In genomic region chr6:142902636-142903053, GRCh38 we compare ENCODE assay signal across 8 cellular contexts. TPM values are rescaled to one million over a fixed set of nuclear protein-coding genes. Genes with fewer than 3 reads are reported as not detected.
DNase-seq lines count a peak whose midpoint lies in the region; ATAC-seq and TF ChIP-seq lines count a peak whose summit lies in the region.

No MANE protein-coding gene starts in this region.

- TF ChIP-seq CTCF in CD4-positive, alpha-beta T cell (IDR thresholded peaks at IDR 0.05) = no peak
- TF ChIP-seq CTCF in body of pancreas (IDR thresholded peaks at IDR 0.05) (no peak), liver (IDR thresholded peaks at IDR 0.05; ENCODE audit: low read depth, low read length, missing input control) (no peak), esophagus muscularis mucosa (IDR thresholded peaks at IDR 0.05) (no peak)

- no peak overlapping the region for H3K27ac Mint-ChIP-seq in CD4-positive, alpha-beta T cell
- H3K27ac Mint-ChIP-seq in stimulated activated memory B cell treated with anti-CD40 and anti-IgM and Interleukin-4, amounts not matched to agents 10 μg/mL and 1 μg/mL and 100 μg/mL, for 72 hours = peak overlapping the region; percentile 85

- H3K9me3 ChIP-seq in CD4-positive, alpha-beta T cell (ENCODE audit: control insufficient read depth, low read length) = no peaks in the 10 kb centered on the region
- no peaks in the 10 kb centered on the region for H3K9me3 ChIP-seq in body of pancreas
- H3K9me3 ChIP-seq in liver (ENCODE audit: control insufficient read depth in 4 of 4, low read length in 3 of 4) = no peaks in the 10 kb centered on the region
- H3K9me3 ChIP-seq in esophagus muscularis mucosa = no peaks in the 10 kb centered on the region

- POLR2A ChIA-PET in CD4-positive, alpha-beta T cell (lab: Charles Lee) = interaction anchor here (0.7 to 9.8 kb wide), 20 partner anchors 8 to 83 kb away, joined by 3 to 201 read pairs (median 4); partner anchors contain the start of gene HIVEP2

- WGBS in body of pancreas, 2 donors = 33 to 41% methylated on average over 4 of the region's 4 CpGs
- WGBS in liver = 58% methylated on average over 4 of the region's 4 CpGs
- 36% methylated on average over 4 of the region's 4 CpGs for WGBS in esophagus muscularis mucosa

- DNase-seq in CD4-positive, alpha-beta T cell = peak; percentile 55 to 79 (median 68)
- peak; percentile 88 for DNase-seq in HS-5 (ENCODE audit: low read depth)
- peak; percentile 63 for DNase-seq in T1000 (lab: John Stamatoyannopoulos, UW)
- DNase-seq in body of pancreas = peak; percentile 25 to 61 (median 36)
- DNase-seq in esophagus muscularis mucosa (ENCODE audit: extremely low spot score) = no peak

- peak overlapping the region in 1 of 2 donors; percentile 48 for H3K9ac ChIP-seq in liver (ENCODE audit: low read depth in 1 of 2, low read length in 2 of 2)

- peaks cover 26% of the 10 kb centered on the region for H3K4me1 Mint-ChIP-seq in CD4-positive, alpha-beta T cell (ENCODE audit: low read depth)
- H3K4me1 Mint-ChIP-seq in stimulated activated memory B cell treated with anti-CD40 and anti-IgM and Interleukin-4, amounts not matched to agents 10 μg/mL and 1 μg/mL and 100 μg/mL, for 72 hours = peaks cover 35% of the 10 kb centered on the region

- TF ChIP-seq RAD21 in liver (IDR thresholded peaks at IDR 0.05) = peak in 1 of 2 donors; percentile 18

- H3K27me3 Mint-ChIP-seq in CD4-positive, alpha-beta T cell = no peaks in the 10 kb centered on the region
- no peaks in the 10 kb centered on the region for H3K27me3 Mint-ChIP-seq in stimulated activated memory B cell treated with anti-CD40 and anti-IgM and Interleukin-4, amounts not matched to agents 10 μg/mL and 1 μg/mL and 100 μg/mL, for 72 hours

- H3K4me1 ChIP-seq in body of pancreas = peaks cover 18% of the 10 kb centered on the region
- peaks cover 0 to 2% (median 0%) of the 10 kb centered on the region in 4 donors for H3K4me1 ChIP-seq in liver (ENCODE audit: control insufficient read depth in 4 of 4, insufficient read depth in 4 of 4, low read length in 3 of 4)
- H3K4me1 ChIP-seq in esophagus muscularis mucosa = peaks cover 18 to 42% (median 34%) of the 10 kb centered on the region in 4 donors

- peak overlapping the region; percentile 86 for H3K27ac ChIP-seq in CD4-positive, alpha-beta T cell (ENCODE audit: low read depth, low read length)
- peak overlapping the region in 1 of 4 donors; percentile 9 for H3K27ac ChIP-seq in body of pancreas
- H3K27ac ChIP-seq in liver (ENCODE audit: low read depth in 1 of 2, low read length in 2 of 2) = no peak overlapping the region
- H3K27ac ChIP-seq in esophagus muscularis mucosa (replicated peaks in 1 of 4) = peak overlapping the region in 1 of 4 donors; percentile 0

- peak; percentile 57 for ATAC-seq in CD4-positive, alpha-beta T cell (ENCODE audit: poor library complexity)
- ATAC-seq in GM21390 (IDR thresholded peaks at IDR 0.05; ENCODE audit: unreplicated experiment) (peak; percentile 75), body of pancreas (peak; percentile 59)
- peak; percentile 88 for ATAC-seq in stimulated activated memory B cell treated with anti-CD40 and anti-IgM and Interleukin-4, amounts not matched to agents 10 μg/mL and 1 μg/mL and 100 μg/mL, for 72 hours

- CTCF ChIA-PET in CD4-positive, alpha-beta T cell (lab: Charles Lee) = interaction anchor here (1.5 kb wide), 2 partner anchors 41 to 124 kb away, joined by 3 to 4 read pairs; no protein-coding TSS in a partner anchor

- intact Hi-C loops in CD4-positive, alpha-beta T cell (cut with DNase I, micrococcal nuclease) = loop anchor here in 1 of 2 experiments (1.0 to 2.0 kb wide), 6 partner anchors 11 to 52 kb away; no protein-coding TSS in a partner anchor
- intact Hi-C loops in body of pancreas (cut with DNase I) = no loop called here
- intact Hi-C loops in esophagus muscularis mucosa (cut with DNase I) = no loop called here

- H3K36me3 ChIP-seq in body of pancreas (replicated peaks in 1 of 2; ENCODE audit: insufficient read depth in 1 of 2, low read depth in 2 of 2) = no peaks in the 10 kb centered on the region
- no peaks in the 10 kb centered on the region for H3K36me3 ChIP-seq in liver (ENCODE audit: control insufficient read depth in 4 of 4, insufficient read depth in 3 of 4, low read depth in 1 of 4, low read length in 3 of 4)
- no peaks in the 10 kb centered on the region for H3K36me3 ChIP-seq in esophagus muscularis mucosa

- H3K36me3 Mint-ChIP-seq in CD4-positive, alpha-beta T cell (ENCODE audit: low read depth) = peaks cover 19% of the 10 kb centered on the region
- no peaks in the 10 kb centered on the region for H3K36me3 Mint-ChIP-seq in stimulated activated memory B cell treated with anti-CD40 and anti-IgM and Interleukin-4, amounts not matched to agents 10 μg/mL and 1 μg/mL and 100 μg/mL, for 72 hours

- TF ChIP-seq EP300 in esophagus muscularis mucosa (IDR thresholded peaks at IDR 0.05) = no peak

- TF ChIP-seq POLR2A in body of pancreas (IDR thresholded peaks at IDR 0.05) (no peak), esophagus muscularis mucosa (IDR thresholded peaks at IDR 0.05; ENCODE audit: low read depth) (no peak)

- no peak overlapping the region for H3K4me3 ChIP-seq in body of pancreas
- no peak overlapping the region for H3K4me3 ChIP-seq in liver (ENCODE audit: low read depth in 1 of 3, low read length in 3 of 3)
- no peak overlapping the region for H3K4me3 ChIP-seq in esophagus muscularis mucosa

- H3K27me3 ChIP-seq in CD4-positive, alpha-beta T cell (ENCODE audit: control insufficient read depth, insufficient read depth, low read length) = no peaks in the 10 kb centered on the region
- H3K27me3 ChIP-seq in body of pancreas = no peaks in the 10 kb centered on the region
- H3K27me3 ChIP-seq in liver (ENCODE audit: control insufficient read depth in 4 of 4, insufficient read depth in 4 of 4, low read length in 3 of 4) = no peaks in the 10 kb centered on the region
- H3K27me3 ChIP-seq in esophagus muscularis mucosa = no peaks in the 10 kb centered on the region

- peak overlapping the region; percentile 81 for H3K4me3 Mint-ChIP-seq in CD4-positive, alpha-beta T cell
- peak overlapping the region; percentile 15 for H3K4me3 Mint-ChIP-seq in stimulated activated memory B cell treated with anti-CD40 and anti-IgM and Interleukin-4, amounts not matched to agents 10 μg/mL and 1 μg/mL and 100 μg/mL, for 72 hours

- no peaks in the 10 kb centered on the region for H3K9me3 Mint-ChIP-seq in CD4-positive, alpha-beta T cell
- no peaks in the 10 kb centered on the region for H3K9me3 Mint-ChIP-seq in stimulated activated memory B cell treated with anti-CD40 and anti-IgM and Interleukin-4, amounts not matched to agents 10 μg/mL and 1 μg/mL and 100 μg/mL, for 72 hours

TF ChIP-seq in liver, 16 proteins besides CTCF, POLR2A, EP300 and RAD21:
- TF ChIP-seq SP1 (IDR thresholded peaks at IDR 0.05) (peak; percentile 13), MAX (IDR thresholded peaks at IDR 0.05) (no peak), EGR1 (IDR thresholded peaks at IDR 0.05; ENCODE audit: low read depth in 2 of 2) (no peak)

RNA-seq across cellular contexts. Expression of gene HIVEP2, which starts 42.3 kb away (rescaled TPM):
- 10 to 100 TPM; 48.4 to 48.6 TPM for total RNA-seq in CD4-positive, alpha-beta T cell
- total RNA-seq in body of pancreas = 10 to 100 TPM; 11.2 to 16.5 TPM
- 1 to 10 TPM; 1.7 to 6.6 TPM for total RNA-seq in liver
- polyA plus RNA-seq in liver = 1 to 10 TPM in 1 of 2 donors, under 1 TPM in 1; 0.82 to 1.0 TPM
- total RNA-seq in esophagus muscularis mucosa = 10 to 100 TPM; 20.3 to 29.3 (median 22.1) TPM
